ENCODE assay signal across 7 cellular contexts in genomic region chr14:93086441-93087055, GRCh38. TPM values are rescaled to one million over a fixed set of nuclear protein-coding genes. Genes with fewer than 3 reads are reported as not detected.
DNase-seq lines count a peak whose midpoint lies in the region; ATAC-seq and TF ChIP-seq lines count a peak whose summit lies in the region.

No MANE protein-coding gene starts in this region.

- H3K36me3 ChIP-seq in mucosa of descending colon (ENCODE audit: low read depth): no peaks in the 10 kb centered on the region

- TF ChIP-seq CTCF in neural crest cell (conservative IDR thresholded peaks at IDR 0.05) (no peak), mucosa of descending colon (IDR thresholded peaks at IDR 0.05) (no peak), glutamatergic neuron (IDR thresholded peaks at IDR 0.05; ENCODE audit: partially characterized antibody, unreplicated experiment) (no peak)

- peak overlapping the region; percentile 18 for H3K27ac Mint-ChIP-seq in activated CD4-positive, alpha-beta memory T cell treated with anti-CD3 and anti-CD28 coated beads for 36 hours
- peak overlapping the region; percentile 27 for H3K27ac Mint-ChIP-seq in neural crest cell (ENCODE audit: unreplicated experiment)
- no peak overlapping the region for H3K27ac Mint-ChIP-seq in glutamatergic neuron (ENCODE audit: unreplicated experiment)

- H3K4me1 ChIP-seq in mucosa of descending colon (ENCODE audit: low read depth): no peaks in the 10 kb centered on the region

- H3K4me3 Mint-ChIP-seq in activated CD4-positive, alpha-beta memory T cell treated with anti-CD3 and anti-CD28 coated beads for 36 hours: no peak overlapping the region
- H3K4me3 Mint-ChIP-seq in neural crest cell (no peak overlapping the region), glutamatergic neuron (ENCODE audit: unreplicated experiment) (no peak overlapping the region)

- intact Hi-C loops in activated CD4-positive, alpha-beta memory T cell treated with anti-CD3 and anti-CD28 coated beads for 36 hours (cut with micrococcal nuclease): no loop called here
- intact Hi-C loops in mucosa of descending colon (cut with DNase I, micrococcal nuclease): no loop called here

- H3K36me3 Mint-ChIP-seq in activated CD4-positive, alpha-beta memory T cell treated with anti-CD3 and anti-CD28 coated beads for 36 hours: no peaks in the 10 kb centered on the region
- H3K36me3 Mint-ChIP-seq in neural crest cell (ENCODE audit: low read depth) (no peaks in the 10 kb centered on the region), glutamatergic neuron (ENCODE audit: unreplicated experiment) (no peaks in the 10 kb centered on the region)

- POLR2A ChIA-PET in activated CD4-positive, alpha-beta memory T cell treated with anti-CD3 and anti-CD28 coated beads for 36 hours (lab: Charles Lee): no interaction called here

- CTCF ChIA-PET in activated CD4-positive, alpha-beta memory T cell treated with anti-CD3 and anti-CD28 coated beads for 36 hours (lab: Charles Lee): no interaction called here

- H3K9me3 ChIP-seq in mucosa of descending colon: no peaks in the 10 kb centered on the region

- peaks cover 3% of the 10 kb centered on the region for H3K9me3 Mint-ChIP-seq in activated CD4-positive, alpha-beta memory T cell treated with anti-CD3 and anti-CD28 coated beads for 36 hours
- H3K9me3 Mint-ChIP-seq in neural crest cell: no peaks in the 10 kb centered on the region
- peaks cover 4% of the 10 kb centered on the region for H3K9me3 Mint-ChIP-seq in glutamatergic neuron (ENCODE audit: unreplicated experiment)

- H3K4me1 Mint-ChIP-seq in activated CD4-positive, alpha-beta memory T cell treated with anti-CD3 and anti-CD28 coated beads for 36 hours (ENCODE audit: low read depth): peaks cover 23% of the 10 kb centered on the region
- H3K4me1 Mint-ChIP-seq in neural crest cell: peaks cover 44% of the 10 kb centered on the region
- H3K4me1 Mint-ChIP-seq in glutamatergic neuron (ENCODE audit: low read depth, unreplicated experiment): peaks cover 50% of the 10 kb centered on the region

- ATAC-seq in GM19023 (IDR thresholded peaks at IDR 0.05; ENCODE audit: unreplicated experiment) (peak; percentile 59), HG02943 (IDR thresholded peaks at IDR 0.05; ENCODE audit: low read depth, unreplicated experiment) (peak; percentile 55), mucosa of descending colon (no peak)

- DNase-seq in activated CD4-positive, alpha-beta memory T cell treated with anti-CD3 and anti-CD28 coated beads for 36 hours: peak; percentile 16
- no peak for DNase-seq in neural crest cell (ENCODE audit: low read depth, low spot score)
- DNase-seq in mucosa of descending colon: no peak
- DNase-seq in glutamatergic neuron: no peak
- no peak for DNase-seq in stimulated activated CD4-positive, alpha-beta T cell treated with anti-CD3 and anti-CD28 coated beads, Interleukin-4, amount 100 ng/mL, for 1 hour

- no peaks in the 10 kb centered on the region for H3K27me3 Mint-ChIP-seq in activated CD4-positive, alpha-beta memory T cell treated with anti-CD3 and anti-CD28 coated beads for 36 hours
- no peaks in the 10 kb centered on the region for H3K27me3 Mint-ChIP-seq in neural crest cell (ENCODE audit: low read depth)
- peaks cover 2% of the 10 kb centered on the region for H3K27me3 Mint-ChIP-seq in glutamatergic neuron (ENCODE audit: unreplicated experiment)

- H3K4me3 ChIP-seq in mucosa of descending colon: no peak overlapping the region

RNA-seq across cellular contexts. Expression of gene ITPK1, which starts 29.2 kb away (rescaled TPM):
- total RNA-seq in activated CD4-positive, alpha-beta memory T cell treated with anti-CD3 and anti-CD28 coated beads for 36 hours: 10 to 100 TPM; 28.1 to 35.2 TPM
- 59.8 and 63.8 TPM in 2 replicates for total RNA-seq in neural crest cell
- total RNA-seq in mucosa of descending colon: 100 to 1,000 TPM; 134 to 165 (median 152) TPM
- total RNA-seq in glutamatergic neuron (ENCODE audit: unreplicated experiment): 132 TPM
